ENCODE assay signal across 11 cellular contexts in genomic region chr14:101825797-101826196, GRCh38.
DNase-seq lines count a peak whose midpoint lies in the region; ATAC-seq and TF ChIP-seq lines count a peak whose summit lies in the region.
"Had no signal": no experiment of that assay in that cellular context is flagged by ENCODE, and none has a peak within 500 bp of the region (broad histone marks: within the 10 kb centered on the region; RNA-seq: fewer than 3 reads in every experiment).

No MANE protein-coding gene starts in this region.

- H3K27me3 ChIP-seq in left ventricle myocardium inferior (ENCODE audit: low read depth) (no peaks in the 10 kb centered on the region), vagina (no peaks in the 10 kb centered on the region), aorta (ENCODE audit: control insufficient read depth in 1 of 2, insufficient read depth in 2 of 2, low read length in 1 of 2) (no peaks in the 10 kb centered on the region)
- no peaks in the 10 kb centered on the region for H3K27me3 ChIP-seq in naive thymus-derived CD4-positive, alpha-beta T cell (ENCODE audit: control insufficient read depth in 2 of 2, insufficient read depth in 2 of 2, low read length in 2 of 2)
- H3K27me3 ChIP-seq: BE2C had no signal

- peak overlapping the region; percentile 78 for H3K27ac ChIP-seq in left ventricle myocardium inferior (replicated peaks)
- peak overlapping the region; percentile 97 for H3K27ac ChIP-seq in naive thymus-derived CD4-positive, alpha-beta T cell (ENCODE audit: low read depth, low read length)
- peak overlapping the region; percentile 84 for H3K27ac ChIP-seq in vagina
- no peak overlapping the region for H3K27ac ChIP-seq in aorta (ENCODE audit: low read depth in 1 of 2, low read length in 2 of 2)

- H3K4me3 Mint-ChIP-seq in naive thymus-derived CD4-positive, alpha-beta T cell, result peak overlapping the region; percentile 78 to 96 (median 90)

- H3K4me1 Mint-ChIP-seq in naive thymus-derived CD4-positive, alpha-beta T cell, result peaks cover 68 to 94% (median 88%) of the 10 kb centered on the region in 7 donors

- H3K4me3 ChIP-seq in left ventricle myocardium inferior (no peak overlapping the region), vagina (no peak overlapping the region), aorta (ENCODE audit: low read length in 2 of 2) (no peak overlapping the region)
- peak overlapping the region; percentile 67 for H3K4me3 ChIP-seq in naive thymus-derived CD4-positive, alpha-beta T cell (ENCODE audit: low read length)

- DNase-seq in left ventricle myocardium inferior, result no peak
- DNase-seq in left ventricle myocardium superior, result no peak
- DNase-seq in activated naive CD4-positive, alpha-beta T cell treated with anti-CD3 and anti-CD28 coated beads, Interleukin-2, amount 50 U/mL, for 72 hours (ENCODE audit: low spot score in 2 of 2), result no peak
- no peak for DNase-seq in naive thymus-derived CD4-positive, alpha-beta T cell
- DNase-seq in vagina (ENCODE audit: extremely low spot score in 2 of 2), result peak in 1 of 2 donors; percentile 34
- DNase-seq in aorta, result no peak
- no peak for DNase-seq in HK-2 (ENCODE audit: unreplicated experiment)
- DNase-seq: activated CD4-positive, alpha-beta T cell treated with anti-CD3 and anti-CD28 coated beads, Interleukin-2, amount 50 U/mL, for 1 hour; BE2C; NCI-H2171 treated with DMSO at 0.1 percent for 48 hours had no signal

- POLR2A ChIA-PET in naive thymus-derived CD4-positive, alpha-beta T cell (lab: Charles Lee), result interaction anchor here (1.0 to 5.6 kb wide), 12 partner anchors 10 to 119 kb away, joined by 3 to 426 read pairs (median 6); no protein-coding TSS in a partner anchor

- ATAC-seq in left ventricle myocardium superior (no peak), aorta (ENCODE audit: low FRiP score) (no peak), HG03095 (IDR thresholded peaks at IDR 0.05; ENCODE audit: unreplicated experiment) (no peak)
- no peak for ATAC-seq in activated naive CD4-positive, alpha-beta T cell treated with anti-CD3 and anti-CD28 coated beads, Interleukin-2, amount 50 U/mL, for 72 hours
- ATAC-seq in naive thymus-derived CD4-positive, alpha-beta T cell, result no peak

- no peak for TF ChIP-seq POLR2A in vagina (IDR thresholded peaks at IDR 0.05)

- CTCF ChIA-PET in naive thymus-derived CD4-positive, alpha-beta T cell (lab: Charles Lee), result interaction anchor here (0.6 to 4.2 kb wide), 6 partner anchors 14 to 63 kb away, joined by 3 to 25 read pairs (median 4); no protein-coding TSS in a partner anchor

- peaks cover 96% of the 10 kb centered on the region for H3K4me1 ChIP-seq in left ventricle myocardium inferior
- peaks cover 65 to 74% of the 10 kb centered on the region in 2 donors for H3K4me1 ChIP-seq in naive thymus-derived CD4-positive, alpha-beta T cell (ENCODE audit: control insufficient read depth in 2 of 2, insufficient read depth in 2 of 2, low read length in 2 of 2)
- H3K4me1 ChIP-seq in vagina, result peaks cover 55% of the 10 kb centered on the region
- H3K4me1 ChIP-seq in aorta (ENCODE audit: control insufficient read depth in 1 of 2, insufficient read depth in 2 of 2, low read length in 2 of 2), result no peaks in the 10 kb centered on the region

- H3K36me3 ChIP-seq in left ventricle myocardium inferior (no peaks in the 10 kb centered on the region), vagina (no peaks in the 10 kb centered on the region), aorta (ENCODE audit: control insufficient read depth in 1 of 2, insufficient read depth in 2 of 2, low read length in 1 of 2) (peaks cover 0 to 2% of the 10 kb centered on the region in 2 donors)
- H3K36me3 ChIP-seq in naive thymus-derived CD4-positive, alpha-beta T cell (ENCODE audit: control insufficient read depth in 2 of 3, insufficient read depth in 3 of 3, low read length in 3 of 3), result peaks cover 13 to 39% (median 16%) of the 10 kb centered on the region in 3 experiments

- H3K27me3 Mint-ChIP-seq in naive thymus-derived CD4-positive, alpha-beta T cell, result peaks cover 0 to 2% (median 0%) of the 10 kb centered on the region in 5 donors

- TF ChIP-seq CTCF in left ventricle myocardium inferior (IDR thresholded peaks at IDR 0.05; ENCODE audit: borderline replicate concordance) (no peak), vagina (IDR thresholded peaks at IDR 0.05) (no peak)

- WGBS in aorta, 2 donors, result 96% methylated on average over 3 of the region's 3 CpGs

- no peaks in the 10 kb centered on the region for H3K9me3 ChIP-seq in left ventricle myocardium inferior (replicated peaks)
- no peaks in the 10 kb centered on the region for H3K9me3 ChIP-seq in naive thymus-derived CD4-positive, alpha-beta T cell (ENCODE audit: control insufficient read depth in 2 of 3, low read length in 3 of 3)
- no peaks in the 10 kb centered on the region for H3K9me3 ChIP-seq in vagina
- no peaks in the 10 kb centered on the region for H3K9me3 ChIP-seq in aorta (ENCODE audit: control insufficient read depth, low read length)
- H3K9me3 ChIP-seq: BE2C had no signal

- H3K36me3 Mint-ChIP-seq in activated naive CD4-positive, alpha-beta T cell treated with anti-CD3 and anti-CD28 coated beads, Interleukin-2, amount 50 U/mL, for 72 hours, result peaks cover 24 to 51% of the 10 kb centered on the region in 2 donors
- peaks cover 10 to 55% (median 34%) of the 10 kb centered on the region in 5 donors for H3K36me3 Mint-ChIP-seq in naive thymus-derived CD4-positive, alpha-beta T cell

- peak overlapping the region; percentile 97 to 98 for H3K27ac Mint-ChIP-seq in activated naive CD4-positive, alpha-beta T cell treated with anti-CD3 and anti-CD28 coated beads, Interleukin-2, amount 50 U/mL, for 72 hours
- H3K27ac Mint-ChIP-seq in naive thymus-derived CD4-positive, alpha-beta T cell, result peak overlapping the region; percentile 90 to 100 (median 99)

- intact Hi-C loops in left ventricle myocardium inferior (cut with micrococcal nuclease), result no loop called here
- intact Hi-C loops in left ventricle myocardium superior (cut with micrococcal nuclease), result no loop called here
- intact Hi-C loops in naive thymus-derived CD4-positive, alpha-beta T cell (cut with micrococcal nuclease), result loop anchor here (1.0 to 2.0 kb wide), 5 partner anchors 14 to 55 kb away; no protein-coding TSS in a partner anchor
- intact Hi-C loops in vagina (cut with DNase I), result no loop called here
- intact Hi-C loops in aorta (cut with DNase I), result no loop called here

- H3K9me3 Mint-ChIP-seq in activated naive CD4-positive, alpha-beta T cell treated with anti-CD3 and anti-CD28 coated beads, Interleukin-2, amount 50 U/mL, for 72 hours, result no peaks in the 10 kb centered on the region
- H3K9me3 Mint-ChIP-seq in naive thymus-derived CD4-positive, alpha-beta T cell, result peaks cover 0 to 4% (median 0%) of the 10 kb centered on the region in 11 donors

Comparison
In these comparisons a context has a peak if more than half of its experiments do, and no peak if none do; other contexts are left out.
1. H3K27ac ChIP-seq: peak in left ventricle myocardium inferior (single experiment), naive thymus-derived CD4-positive, alpha-beta T cell (single experiment) and vagina (single experiment); none in aorta (0 of 2).
2. intact Hi-C loops: an anchor here in naive thymus-derived CD4-positive, alpha-beta T cell (1.0 to 2.0 kb wide); none called in left ventricle myocardium inferior, left ventricle myocardium superior, vagina and aorta.